ENCODE assay signal across 10 cellular contexts in the genomic region with DNA sequence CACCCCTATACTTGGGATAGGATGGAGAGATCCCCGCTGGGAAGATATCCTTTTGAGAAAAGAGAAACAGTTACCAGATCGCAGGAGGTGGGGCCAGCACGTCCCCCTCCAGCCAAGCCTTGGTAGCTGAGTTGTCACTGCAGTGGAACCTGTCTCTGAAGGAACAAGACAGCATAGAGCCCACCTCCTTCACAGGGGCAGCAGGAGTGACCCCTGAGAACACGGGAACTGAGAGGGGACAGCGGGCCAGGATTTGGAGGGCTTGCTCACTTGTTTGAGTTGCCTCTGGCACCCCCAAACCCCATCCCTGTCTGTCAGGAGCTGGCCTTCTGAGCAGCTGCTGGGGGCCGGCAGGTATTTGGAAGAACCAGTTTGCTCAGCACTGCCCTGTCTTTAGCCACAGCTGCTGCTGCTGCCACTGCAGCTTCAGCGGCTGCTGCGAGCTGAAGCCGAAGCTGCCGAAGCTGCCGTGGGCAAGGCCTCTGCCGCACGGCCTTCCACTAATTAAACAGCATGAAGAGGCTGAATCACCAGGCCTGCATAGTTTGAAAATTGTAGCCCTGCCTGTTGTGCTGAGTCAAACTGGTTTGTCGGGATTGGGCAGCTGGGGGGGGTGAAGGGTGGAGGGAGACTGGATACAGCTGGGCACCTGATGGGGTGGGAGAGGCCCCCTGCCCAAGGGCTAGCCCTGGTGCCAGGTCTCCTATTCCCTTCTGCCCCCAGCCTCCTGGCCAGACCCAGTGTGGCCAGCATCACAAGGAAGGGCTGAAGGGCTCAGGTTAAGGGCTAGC. TPM values are rescaled to one million over a fixed set of nuclear protein-coding genes. Genes with fewer than 3 reads are reported as not detected.
A peak's percentile ranks its signal among the peaks of the same experiment; 100 is the strongest.
DNase-seq lines count a peak whose midpoint lies in the region; ATAC-seq and TF ChIP-seq lines count a peak whose summit lies in the region.
"Had no signal": no experiment of that assay in that cellular context is flagged by ENCODE, and none has a peak within 500 bp of the region (broad histone marks: within the 10 kb centered on the region; RNA-seq: fewer than 3 reads in every experiment).

No MANE protein-coding gene starts in this region.

- POLR2A ChIA-PET in MCF 10A (lab: Yijun Ruan, JAX), result interaction anchor here (0.5 to 5.8 kb wide), 14 partner anchors 35 to 239 kb away, joined by 3 to 74 read pairs (median 4); no protein-coding TSS in a partner anchor
- POLR2A ChIA-PET in OCI-LY7 (lab: Charles Lee), result interaction anchor here (0.5 kb wide), 1 partner anchor 40 kb away, joined by 3 read pairs; no protein-coding TSS in a partner anchor

- H3K27me3 Mint-ChIP-seq in MCF 10A (ENCODE audit: insufficient read depth, unreplicated experiment), result no peaks in the 10 kb centered on the region
- H3K27me3 Mint-ChIP-seq in activated T-cell treated with anti-CD3 and anti-CD28 coated beads, Interleukin-2, amount 50 U/mL, for 72 hours (ENCODE audit: low read depth), result peaks cover 62% of the 10 kb centered on the region

- no peaks in the 10 kb centered on the region for H3K36me3 Mint-ChIP-seq in MCF 10A (ENCODE audit: insufficient read depth, unreplicated experiment)
- no peaks in the 10 kb centered on the region for H3K36me3 Mint-ChIP-seq in activated T-cell treated with anti-CD3 and anti-CD28 coated beads, Interleukin-2, amount 50 U/mL, for 72 hours (ENCODE audit: insufficient read depth in 2 of 2)

- H3K4me1 ChIP-seq in OCI-LY7 (ENCODE audit: insufficient read depth, low read length, poor library complexity, severe bottlenecking), result no peaks in the 10 kb centered on the region

- DNase-seq in AG08395 (ENCODE audit: low spot score) (peak; percentile 84), LHCN-M2 (ENCODE audit: low read depth) (peak; percentile 88), MCF 10A (ENCODE audit: unreplicated experiment) (peak; percentile 70), mucosa of gallbladder (ENCODE audit: low spot score) (peak; percentile 73), OCI-LY7 (ENCODE audit: low spot score) (no peak)
- DNase-seq in activated effector memory CD4-positive, alpha-beta T cell treated with anti-CD3 and anti-CD28 coated beads, Interleukin-2, amount 50 U/mL, for 16 hours, result no peak
- DNase-seq in activated T-cell treated with anti-CD3 and anti-CD28 coated beads, Interleukin-2, amount 50 U/mL, for 72 hours, result no peak
- DNase-seq in stimulated activated CD4-positive, alpha-beta T cell treated with anti-CD3 and anti-CD28 coated beads, Interleukin-2, amount 100 ng/mL, for 24 hours, result no peak
- DNase-seq: T-helper 17 cell had no signal

- intact Hi-C loops in MCF 10A (cut with micrococcal nuclease) (no loop called here), OCI-LY7 (cut with micrococcal nuclease; ENCODE audit: unreplicated experiment) (no loop called here)

- no peaks in the 10 kb centered on the region for H3K36me3 ChIP-seq in OCI-LY7 (ENCODE audit: insufficient read depth, low read length)
- H3K36me3 ChIP-seq: neutrophil had no signal

- no peak overlapping the region for H2AFZ ChIP-seq in OCI-LY7 (ENCODE audit: low read length)

- H3K9me3 Mint-ChIP-seq in MCF 10A (ENCODE audit: unreplicated experiment), result no peaks in the 10 kb centered on the region
- H3K9me3 Mint-ChIP-seq in activated T-cell treated with anti-CD3 and anti-CD28 coated beads, Interleukin-2, amount 50 U/mL, for 72 hours, result no peaks in the 10 kb centered on the region

- peak overlapping the region; percentile 90 for H3K27ac Mint-ChIP-seq in MCF 10A (ENCODE audit: low read depth, unreplicated experiment)
- H3K27ac Mint-ChIP-seq in activated T-cell treated with anti-CD3 and anti-CD28 coated beads, Interleukin-2, amount 50 U/mL, for 72 hours, result no peak overlapping the region
- H3K27ac Mint-ChIP-seq: T-helper 17 cell had no signal

- H3K4me1 Mint-ChIP-seq in MCF 10A (ENCODE audit: insufficient read depth, unreplicated experiment), result peaks cover 50% of the 10 kb centered on the region
- peaks cover 11% of the 10 kb centered on the region for H3K4me1 Mint-ChIP-seq in activated T-cell treated with anti-CD3 and anti-CD28 coated beads, Interleukin-2, amount 50 U/mL, for 72 hours (ENCODE audit: low read depth)

- no peaks in the 10 kb centered on the region for H4K20me1 ChIP-seq in OCI-LY7 (ENCODE audit: insufficient read depth, low read length)

- no peak overlapping the region for H3K27ac ChIP-seq in OCI-LY7 (ENCODE audit: low read depth, low read length, poor library complexity, severe bottlenecking)
- H3K27ac ChIP-seq: neutrophil had no signal

- H3K9me3 ChIP-seq in OCI-LY7 (ENCODE audit: low read length), result no peaks in the 10 kb centered on the region
- H3K9me3 ChIP-seq: neutrophil had no signal

- CTCF ChIA-PET in MCF 10A (lab: Yijun Ruan, JAX), result interaction anchor here (0.5 to 4.1 kb wide), 9 partner anchors 35 to 238 kb away, joined by 3 to 33 read pairs (median 5); no protein-coding TSS in a partner anchor
- CTCF ChIA-PET in OCI-LY7 (lab: Charles Lee; ENCODE audit: unreplicated experiment), result interaction anchor here (0.5 kb wide), 1 partner anchor 1388 kb away, joined by 5 read pairs; no protein-coding TSS in a partner anchor

- peak overlapping the region; percentile 59 for H3K4me3 Mint-ChIP-seq in MCF 10A (ENCODE audit: unreplicated experiment)
- no peak overlapping the region for H3K4me3 Mint-ChIP-seq in activated T-cell treated with anti-CD3 and anti-CD28 coated beads, Interleukin-2, amount 50 U/mL, for 72 hours
- H3K4me3 Mint-ChIP-seq: T-helper 17 cell had no signal

- no peak overlapping the region for H3K4me2 ChIP-seq in OCI-LY7 (ENCODE audit: low read length)

- H3K79me2 ChIP-seq in OCI-LY7 (ENCODE audit: insufficient read depth, low read depth, low read length), result no peaks in the 10 kb centered on the region

- H3K9me2 ChIP-seq in OCI-LY7 (ENCODE audit: insufficient read depth, low read length), result no peaks in the 10 kb centered on the region

- TF ChIP-seq CTCF in MCF 10A (IDR thresholded peaks at IDR 0.05; ENCODE audit: unreplicated experiment) (no peak), OCI-LY7 (conservative IDR thresholded peaks at IDR 0.05; ENCODE audit: low read length) (no peak)

- ATAC-seq in activated T-cell treated with anti-CD3 and anti-CD28 coated beads, Interleukin-2, amount 50 U/mL, for 72 hours (replicated peaks in 1 of 2), result no peak
- ATAC-seq: T-helper 17 cell had no signal

- H3K4me3 ChIP-seq in OCI-LY7 (ENCODE audit: low read depth, low read length, poor library complexity, severe bottlenecking), result no peak overlapping the region

- BruUV-seq in MCF 10A (replicated peaks; lab: Mats Ljungman, UMichigan) (no TSS peak), OCI-LY7 (replicated peaks; lab: Mats Ljungman, UMichigan) (no TSS peak)

RNA-seq across cellular contexts. Expression of gene EPHB3, which starts 4.0 kb away (rescaled TPM):
- 2.5 and 4.2 TPM in 2 replicates for total RNA-seq in LHCN-M2 (2014; rRNA removed)
- 3.9 TPM for polyA plus RNA-seq in LHCN-M2 (2012)
- 4.0 and 5.4 TPM in 2 replicates for total RNA-seq in MCF 10A (2022)
- 10.2 TPM for total RNA-seq in mucosa of gallbladder
- total RNA-seq in activated T-cell treated with anti-CD3 and anti-CD28 coated beads, Interleukin-2, amount 50 U/mL, for 72 hours, result under 1 TPM; 0.12 to 0.50 TPM
- total RNA-seq in OCI-LY7 (2014; rRNA removed; shearing (Covaris generic)), result not detected in 2 replicates
- total RNA-seq in OCI-LY7 (2022), result not detected in 2 replicates

Comparison
In these comparisons a context has a peak if more than half of its experiments do, and no peak if none do; other contexts are left out.
1. DNase-seq: peak in AG08395 (single experiment), LHCN-M2 (single experiment), MCF 10A (single experiment) and mucosa of gallbladder (single experiment); none in activated effector memory CD4-positive, alpha-beta T cell treated with anti-CD3 and anti-CD28 coated beads, Interleukin-2, amount 50 U/mL, for 16 hours (single experiment), activated T-cell treated with anti-CD3 and anti-CD28 coated beads, Interleukin-2, amount 50 U/mL, for 72 hours (0 of 2), OCI-LY7 (single experiment) and stimulated activated CD4-positive, alpha-beta T cell treated with anti-CD3 and anti-CD28 coated beads, Interleukin-2, amount 100 ng/mL, for 24 hours (0 of 2).